In genomic region chr4:79877511-79877910, GRCh38 we compare ENCODE assay signal across 25 cellular contexts.
"Had no signal": no experiment of that assay in that cellular context is flagged by ENCODE, and none has a peak within 500 bp of the region (broad histone marks: within the 10 kb centered on the region; RNA-seq: fewer than 3 reads in every experiment).

No MANE protein-coding gene starts in this region.

- H3K4me3 ChIP-seq: colonic mucosa, coronary artery, dorsolateral prefrontal cortex, esophagus muscularis mucosa, esophagus squamous epithelium, gastrocnemius medialis, gastroesophageal sphincter, heart left ventricle, heart right ventricle had no signal

- DNase-seq: colonic mucosa; cortex of kidney; dermis blood vessel endothelial cell; dorsolateral prefrontal cortex; effector CD4-positive, alpha-beta T cell; effector CD8-positive, alpha-beta T cell; effector memory CD4-positive, alpha-beta T cell; effector memory CD8-positive, alpha-beta T cell; endodermal cell; erythroblast; esophagus squamous epithelium; foreskin fibroblast; foreskin keratinocyte; foreskin melanocyte; gastrocnemius medialis; glutamatergic neuron; head of caudate nucleus; heart left ventricle; heart right ventricle had no signal

- H3K9me3 ChIP-seq: colonic mucosa, esophagus muscularis mucosa, esophagus squamous epithelium, gastrocnemius medialis, gastroesophageal sphincter, heart left ventricle had no signal

- H3K27me3 ChIP-seq: colonic mucosa, dorsolateral prefrontal cortex, esophagus muscularis mucosa, esophagus squamous epithelium, gastrocnemius medialis, gastroesophageal sphincter, heart left ventricle, heart right ventricle had no signal

- H3K27me3 Mint-ChIP-seq: dendritic cell treated with granulocyte-macrophage colony-stimulating factor and Interleukin-4, amounts not matched to agents 40 ng/mL and 50 ng/mL, for 4 days had no signal

- H3K4me1 ChIP-seq: colonic mucosa, esophagus muscularis mucosa, esophagus squamous epithelium, foreskin keratinocyte, gastrocnemius medialis, gastroesophageal sphincter, heart left ventricle, heart right ventricle had no signal

- H3K4me3 Mint-ChIP-seq: dendritic cell treated with granulocyte-macrophage colony-stimulating factor and Interleukin-4, amounts not matched to agents 40 ng/mL and 50 ng/mL, for 4 days; effector memory CD8-positive, alpha-beta T cell; endodermal cell had no signal

- H3K27ac ChIP-seq: colonic mucosa, coronary artery, dorsolateral prefrontal cortex, epithelial cell of prostate, esophagus muscularis mucosa, esophagus squamous epithelium, foreskin keratinocyte, gastrocnemius medialis, gastroesophageal sphincter, heart left ventricle, heart right ventricle had no signal

- H3K27ac Mint-ChIP-seq: dendritic cell treated with granulocyte-macrophage colony-stimulating factor and Interleukin-4, amounts not matched to agents 40 ng/mL and 50 ng/mL, for 4 days; effector memory CD8-positive, alpha-beta T cell; endodermal cell had no signal

- ATAC-seq: effector memory CD8-positive, alpha-beta T cell; esophagus mucosa; gastrocnemius medialis; gastroesophageal sphincter; heart left ventricle; heart right ventricle had no signal

- H3K36me3 ChIP-seq: colonic mucosa, esophagus muscularis mucosa, esophagus squamous epithelium, gastrocnemius medialis, gastroesophageal sphincter, heart left ventricle, heart right ventricle had no signal

- H3K4me1 Mint-ChIP-seq: endodermal cell had no signal
